ENCODE assay signal across 8 cellular contexts in genomic region chr11:69807416-69807815, GRCh38. TPM values are rescaled to one million over a fixed set of nuclear protein-coding genes. Genes with fewer than 3 reads are reported as not detected.
"Had no signal": no experiment of that assay in that cellular context is flagged by ENCODE, and none has a peak within 500 bp of the region (broad histone marks: within the 10 kb centered on the region; RNA-seq: fewer than 3 reads in every experiment).

No MANE protein-coding gene starts in this region.

- H3K27ac ChIP-seq: HL-60 had no signal

- H3K4me2 ChIP-seq: GM23338 had no signal

- H2AFZ ChIP-seq: GM23338 had no signal

- DNase-seq: H9, HCEC 1CT had no signal

- ATAC-seq: GM23338, HepG2, K562 had no signal

- H3K4me3 ChIP-seq: GM23338, K562 had no signal

RNA-seq across cellular contexts. Expression of gene FGF3, which starts 11.8 kb away (rescaled TPM):
- total RNA-seq: H1, H9, HepG2, HT1080, K562 had no signal
- polyA plus RNA-seq: GM23338, H1, HepG2, K562 had no signal

RNA-seq across cellular contexts. Expression of gene FGF4, which starts 32.3 kb away (rescaled TPM):
- total RNA-seq: HepG2, HT1080, K562 had no signal
- polyA plus RNA-seq: HepG2, K562 had no signal
